15 cellular contexts compared by ENCODE assay signal in genomic region chr6:166942393-166943168, GRCh38. TPM values are rescaled to one million over a fixed set of nuclear protein-coding genes. Genes with fewer than 3 reads are reported as not detected.
A peak's percentile ranks its signal among the peaks of the same experiment; 100 is the strongest.
DNase-seq lines count a peak whose midpoint lies in the region; ATAC-seq and TF ChIP-seq lines count a peak whose summit lies in the region.
"Had no signal": no experiment of that assay in that cellular context is flagged by ENCODE, and none has a peak within 500 bp of the region (broad histone marks: within the 10 kb centered on the region; RNA-seq: fewer than 3 reads in every experiment).

No MANE protein-coding gene starts in this region.

- H3K4me3 Mint-ChIP-seq in activated CD4-positive, alpha-beta memory T cell treated with anti-CD3 and anti-CD28 coated beads for 36 hours: peak overlapping the region; percentile 49

- POLR2A ChIA-PET in activated CD4-positive, alpha-beta memory T cell treated with anti-CD3 and anti-CD28 coated beads for 36 hours (lab: Charles Lee): interaction anchor here (4.6 kb wide), 1 partner anchor 12 kb away, joined by 41 read pairs; the partner anchor contains the start of gene RNASET2

- H4K20me1 ChIP-seq in fibroblast of lung (ENCODE audit: control insufficient read depth, extremely low read depth, insufficient read depth, low read length): no peaks in the 10 kb centered on the region

- no peak overlapping the region for H3K4me2 ChIP-seq in fibroblast of lung (ENCODE audit: extremely low read depth, insufficient read depth, low read length)

- no peak overlapping the region for H2AFZ ChIP-seq in fibroblast of lung (ENCODE audit: low read length)

- intact Hi-C loops in activated CD4-positive, alpha-beta memory T cell treated with anti-CD3 and anti-CD28 coated beads for 36 hours (cut with micrococcal nuclease): loop anchor here (1.0 to 5.0 kb wide), 5 partner anchors 9 to 400 kb away; partner anchors contain the start of gene RNASET2

- ATAC-seq in HG03280 (IDR thresholded peaks at IDR 0.05; ENCODE audit: unreplicated experiment): no peak
- ATAC-seq: foreskin keratinocyte, right cardiac atrium had no signal

- H3K4me1 ChIP-seq in fibroblast of lung (ENCODE audit: control insufficient read depth, extremely low read depth, insufficient read depth, low read length): no peaks in the 10 kb centered on the region
- H3K4me1 ChIP-seq: foreskin keratinocyte had no signal

- in situ Hi-C loops in GM13977 (cut with MboI; ENCODE audit: low pct_unique_long_range_greater_than_20kb, low sequenced_read_pairs, unreplicated experiment): no loop called here

- peaks cover 48% of the 10 kb centered on the region for H3K36me3 Mint-ChIP-seq in activated CD4-positive, alpha-beta memory T cell treated with anti-CD3 and anti-CD28 coated beads for 36 hours

- peak; percentile 39 for DNase-seq in NCI-H226
- peak; percentile 91 for DNase-seq in activated CD4-positive, alpha-beta memory T cell treated with anti-CD3 and anti-CD28 coated beads for 36 hours
- DNase-seq in fibroblast of lung (ENCODE audit: low read depth in 2 of 2): peak; percentile 30 to 72
- DNase-seq in stimulated activated CD4-positive, alpha-beta T cell treated with anti-CD3 and anti-CD28 coated beads, TNF-alpha, amount 100 ng/mL, for 1 hour (ENCODE audit: low read depth in 3 of 3, low spot score in 1 of 3): peak in 2 of 3 donors; percentile 31 to 44
- DNase-seq in GM13977 (ENCODE audit: low spot score): no peak
- DNase-seq in SKM-1 (lab: John Stamatoyannopoulos, UW; ENCODE audit: unreplicated experiment): no peak
- no peak for DNase-seq in NOMO-1 treated with DMSO at 0.1 percent for 48 hours (lab: John Stamatoyannopoulos, UW; ENCODE audit: unreplicated experiment)
- DNase-seq: DND-41; foreskin keratinocyte; NCI-H1048; NK-92 treated with Interleukin-12 subunit alpha and Interleukin-12 subunit beta, amount 100 ng/mL, for 24 hours; WERI-Rb-1 had no signal

- CTCF ChIA-PET in activated CD4-positive, alpha-beta memory T cell treated with anti-CD3 and anti-CD28 coated beads for 36 hours (lab: Charles Lee): interaction anchor here (1.1 to 5.3 kb wide), 4 partner anchors 10 to 168 kb away, joined by 3 to 50 read pairs (median 5); partner anchors contain the start of gene RNASET2

- no peaks in the 10 kb centered on the region for H3K9me3 Mint-ChIP-seq in activated CD4-positive, alpha-beta memory T cell treated with anti-CD3 and anti-CD28 coated beads for 36 hours

- H3K9me3 ChIP-seq in fibroblast of lung (ENCODE audit: control insufficient read depth, insufficient read depth, low read depth, low read length): no peaks in the 10 kb centered on the region

- no peaks in the 10 kb centered on the region for H3K27me3 ChIP-seq in fibroblast of lung (ENCODE audit: control insufficient read depth, insufficient read depth, low read length)
- H3K27me3 ChIP-seq: foreskin keratinocyte had no signal

- H3K79me2 ChIP-seq in fibroblast of lung (ENCODE audit: control insufficient read depth, insufficient read depth, low read length): no peaks in the 10 kb centered on the region

- H3K27ac Mint-ChIP-seq in activated CD4-positive, alpha-beta memory T cell treated with anti-CD3 and anti-CD28 coated beads for 36 hours: peak overlapping the region; percentile 95

- peaks cover 45% of the 10 kb centered on the region for H3K4me1 Mint-ChIP-seq in activated CD4-positive, alpha-beta memory T cell treated with anti-CD3 and anti-CD28 coated beads for 36 hours (ENCODE audit: low read depth)

- TF ChIP-seq CTCF in fibroblast of lung (conservative IDR thresholded peaks at IDR 0.05 in 1 of 2, IDR thresholded peaks at IDR 0.05 in 1 of 2; ENCODE audit: low read depth in 1 of 2, low read length in 2 of 2): no peak
- no peak for TF ChIP-seq CTCF in GM13977 (IDR thresholded peaks at IDR 0.05; ENCODE audit: extremely low read depth, insufficient read depth, missing control alignments)

- no peaks in the 10 kb centered on the region for H3K36me3 ChIP-seq in fibroblast of lung (ENCODE audit: control insufficient read depth, insufficient read depth, low read length)
- H3K36me3 ChIP-seq: WERI-Rb-1 had no signal

- no peak overlapping the region for H3K4me3 ChIP-seq in fibroblast of lung (replicated peaks in 1 of 4; ENCODE audit: control extremely low read depth in 1 of 4, insufficient read depth in 1 of 4, low read depth in 3 of 4, low read length in 4 of 4)
- H3K4me3 ChIP-seq: lung had no signal

- no peak overlapping the region for H3K27ac ChIP-seq in fibroblast of lung (ENCODE audit: insufficient read depth, low read length)
- H3K27ac ChIP-seq: foreskin keratinocyte, WERI-Rb-1 had no signal

- H3K9ac ChIP-seq in fibroblast of lung (ENCODE audit: insufficient read depth, low read length): no peak overlapping the region

- no peaks in the 10 kb centered on the region for H3K27me3 Mint-ChIP-seq in activated CD4-positive, alpha-beta memory T cell treated with anti-CD3 and anti-CD28 coated beads for 36 hours

RNA-seq across cellular contexts. Expression of gene RNASET2, which starts 13.8 kb away (rescaled TPM):
- 10 to 100 TPM; 62.5 to 66.1 TPM for total RNA-seq in activated CD4-positive, alpha-beta memory T cell treated with anti-CD3 and anti-CD28 coated beads for 36 hours
- 18.0 and 24.7 TPM in 2 replicates for total RNA-seq in fibroblast of lung
- polyA plus RNA-seq in fibroblast of lung: 12.9 and 13.0 TPM in 2 replicates
- 12.0 and 13.1 TPM in 2 replicates for polyA plus RNA-seq in fibroblast of lung (2012)
- 6.4 and 7.7 TPM in 2 replicates for polyA minus RNA-seq in fibroblast of lung (ENCODE audit: low replicate concordance)

RNA-seq across cellular contexts. Expression of gene CEP43, which starts 56.6 kb away (rescaled TPM):
- total RNA-seq in activated CD4-positive, alpha-beta memory T cell treated with anti-CD3 and anti-CD28 coated beads for 36 hours: 10 to 100 TPM; 19.5 to 21.3 TPM
- 18.0 and 26.5 TPM in 2 replicates for total RNA-seq in fibroblast of lung
- polyA plus RNA-seq in fibroblast of lung: 11.2 and 16.5 TPM in 2 replicates
- 7.5 and 10.6 TPM in 2 replicates for polyA plus RNA-seq in fibroblast of lung (2012)
- polyA minus RNA-seq in fibroblast of lung (ENCODE audit: low replicate concordance): 0.27 and 1.4 TPM in 2 replicates

Comparison
In these comparisons a context has a peak if more than half of its experiments do, and no peak if none do; other contexts are left out.
1. DNase-seq: peak in NCI-H226 (single experiment), activated CD4-positive, alpha-beta memory T cell treated with anti-CD3 and anti-CD28 coated beads for 36 hours (single experiment), fibroblast of lung (2 of 2) and stimulated activated CD4-positive, alpha-beta T cell treated with anti-CD3 and anti-CD28 coated beads, TNF-alpha, amount 100 ng/mL, for 1 hour (2 of 3); none in GM13977 (single experiment), SKM-1 (single experiment) and NOMO-1 treated with DMSO at 0.1 percent for 48 hours (single experiment).